In genomic region chr5:134905246-134905996, GRCh38 we compare ENCODE assay signal across 8 cellular contexts. TPM values are rescaled to one million over a fixed set of nuclear protein-coding genes. Genes with fewer than 3 reads are reported as not detected.
DNase-seq lines count a peak whose midpoint lies in the region; ATAC-seq, FAIRE-seq and TF ChIP-seq lines count a peak whose summit lies in the region.

No MANE protein-coding gene starts in this region.

- peak overlapping the region; percentile 84 for H2AFZ ChIP-seq in mammary epithelial cell (ENCODE audit: low read depth, low read length)

- under 1% methylated on average over 22 of the region's 54 CpGs for WGBS in mammary epithelial cell (ENCODE audit: low coverage, missing lambda C conversion rate)

- peaks cover 9% of the 10 kb centered on the region for H3K79me2 ChIP-seq in mammary epithelial cell (ENCODE audit: insufficient read depth, low read length)

- CTCF ChIA-PET in mammary epithelial cell (lab: Charles Lee; ENCODE audit: low non-redundant PET), result interaction anchor here (0.8 kb wide), 1 partner anchor 167 kb away, joined by 17 read pairs; the partner anchor contains the start of gene CAMLG

- H3K27ac ChIP-seq in VCaP (peak overlapping the region; percentile 98), mammary epithelial cell (ENCODE audit: insufficient read depth, low read depth, low read length) (peak overlapping the region; percentile 36)

- H3K9me3 ChIP-seq in mammary epithelial cell (replicated peaks; ENCODE audit: insufficient read depth, low read length), result no peaks in the 10 kb centered on the region

- dilution Hi-C loops in mammary epithelial cell (cut with HindIII; ENCODE audit: low sequenced_read_pairs), result no loop called here

- in situ Hi-C loops in mammary epithelial cell (cut with MboI; ENCODE audit: low sequenced_read_pairs in 2 of 2), result loop anchor here in 1 of 2 donors (25.0 kb wide), 1 partner anchor 282 kb away; no protein-coding TSS in a partner anchor

- H3K27me3 ChIP-seq in mammary epithelial cell (ENCODE audit: insufficient read depth, low read length), result no peaks in the 10 kb centered on the region

- DNase-seq in activated gamma-delta T cell treated with Interleukin-2 at 50 U/mL for 16 hours (peak; percentile 40), activated gamma-delta T cell (lab: John Stamatoyannopoulos, UW) (no peak), NCI-H2029 treated with DMSO at 0.1 percent for 48 hours (lab: John Stamatoyannopoulos, UW) (peak; percentile 81), mammary epithelial cell (peak; percentile 65)
- peak; percentile 54 for DNase-seq in stimulated activated CD4-positive, alpha-beta T cell treated with anti-CD3 and anti-CD28 coated beads, Interleukin-12 subunit alpha, Interleukin-12 subunit beta, amount 100 ng/mL, for 4 hours

- intact Hi-C loops in mammary epithelial cell (cut with micrococcal nuclease), result loop anchor here (1.0 to 10.0 kb wide), 7 partner anchors 61 to 611 kb away; partner anchors contain the start of genes C5orf24 and CAMLG

- no peaks in the 10 kb centered on the region for H4K20me1 ChIP-seq in mammary epithelial cell (ENCODE audit: insufficient read depth, low read length)

- peak; percentile 90 for FAIRE-seq in islet of Langerhans (lab: Jason Lieb, UNC)

- H3K9ac ChIP-seq in mammary epithelial cell (ENCODE audit: insufficient read depth, low read length), result peak overlapping the region; percentile 89

- H3K4me1 ChIP-seq in mammary epithelial cell (ENCODE audit: insufficient read depth, low read length), result no peaks in the 10 kb centered on the region

- TF ChIP-seq CTCF in VCaP (conservative IDR thresholded peaks at IDR 0.05), result peak; percentile 77
- peak; percentile 62 to 65 for TF ChIP-seq CTCF in mammary epithelial cell (conservative IDR thresholded peaks at IDR 0.05 in 1 of 2, IDR thresholded peaks at IDR 0.05 in 1 of 2; ENCODE audit: extremely low read depth in 1 of 2, insufficient read depth in 1 of 2, low read depth in 1 of 2, low read length in 2 of 2)

- H3K36me3 ChIP-seq in mammary epithelial cell (ENCODE audit: insufficient read depth, low read length), result no peaks in the 10 kb centered on the region

- peak overlapping the region; percentile 73 for H3K4me2 ChIP-seq in mammary epithelial cell (ENCODE audit: insufficient read depth, low read depth, low read length)

- TSS peak; percentile 38 for BruUV-seq in mammary epithelial cell (replicated peaks; lab: Mats Ljungman, UMichigan)

- H3K4me3 ChIP-seq in mammary epithelial cell (replicated peaks in 1 of 3; ENCODE audit: insufficient read depth in 1 of 3, low read depth in 2 of 3, low read length in 3 of 3), result peak overlapping the region; percentile 60 to 90 (median 80)

- ATAC-seq in HG02885 (IDR thresholded peaks at IDR 0.05; ENCODE audit: poor library complexity, unreplicated experiment), result peak; percentile 34

RNA-seq across cellular contexts. Expression of gene PCBD2, which starts 0.5 kb away (rescaled TPM):
- total RNA-seq in mammary epithelial cell, result 1 to 10 TPM; 4.5 to 8.3 TPM
- 3.0 TPM for polyA plus RNA-seq in mammary epithelial cell
- polyA minus RNA-seq in mammary epithelial cell, result not detected

RNA-seq across cellular contexts. Expression of gene TXNDC15, which starts 31.2 kb away (rescaled TPM):
- 10 to 100 TPM; 30.4 to 43.0 TPM for total RNA-seq in mammary epithelial cell
- polyA plus RNA-seq in mammary epithelial cell, result 42.0 TPM
- polyA minus RNA-seq in mammary epithelial cell, result 13.7 TPM

RNA-seq across cellular contexts. Expression of gene C5orf24, which starts 59.7 kb away (rescaled TPM):
- total RNA-seq in mammary epithelial cell, result 10 to 100 TPM; 40.3 to 44.1 TPM
- 18.4 TPM for polyA plus RNA-seq in mammary epithelial cell
- 19.8 TPM for polyA minus RNA-seq in mammary epithelial cell
